Comparison of ENCODE assay signal across 8 cellular contexts in the genomic region with DNA sequence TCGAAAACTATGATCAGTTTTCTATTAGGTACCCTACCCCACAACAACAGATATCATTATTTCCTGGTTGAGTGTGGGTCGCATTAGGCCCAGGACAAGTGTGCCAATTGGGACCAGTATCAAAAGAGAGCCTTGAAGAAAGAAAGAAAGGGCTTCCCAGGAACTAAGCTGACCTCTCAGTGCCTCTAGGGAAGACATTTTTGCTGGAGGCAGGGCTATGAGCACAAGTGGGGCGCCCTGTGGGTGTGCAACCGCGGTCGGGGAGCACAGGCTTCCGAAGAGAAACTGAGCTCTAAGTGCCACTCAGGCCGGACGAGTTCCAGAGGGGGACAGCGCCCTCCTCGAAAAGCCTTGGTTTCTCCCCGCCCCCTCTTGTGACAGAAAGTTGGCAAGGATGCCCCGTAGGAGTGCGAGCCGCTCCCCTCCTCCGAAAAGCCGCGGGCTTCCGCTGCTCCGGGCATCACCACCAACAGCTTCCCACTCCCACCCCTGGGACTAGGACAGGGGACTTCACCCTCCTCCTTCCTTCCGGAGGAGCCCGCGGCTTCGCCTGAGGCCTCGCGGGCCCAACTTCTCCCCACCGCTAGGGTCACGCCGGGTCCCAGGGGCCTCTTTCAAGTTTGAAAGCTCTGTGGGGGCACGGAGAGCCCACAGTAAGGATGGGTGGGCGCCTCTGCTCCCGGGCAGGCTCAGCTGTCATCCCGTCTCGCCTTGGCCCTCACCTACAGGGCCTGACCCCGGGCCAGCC. TPM values are rescaled to one million over a fixed set of nuclear protein-coding genes. Genes with fewer than 3 reads are reported as not detected.
DNase-seq lines count a peak whose midpoint lies in the region; ATAC-seq and TF ChIP-seq lines count a peak whose summit lies in the region.

No MANE protein-coding gene starts in this region.

- no peak for DNase-seq in activated naive CD4-positive, alpha-beta T cell treated with anti-CD3 and anti-CD28 coated beads, Interleukin-2, amount 50 U/mL, for 16 hours
- peak in 1 of 3 donors; percentile 49 for DNase-seq in mucosa of descending colon
- peak; percentile 76 to 83 for DNase-seq in uterus
- no peak for DNase-seq in NK-92 treated with Interleukin-12 subunit alpha and Interleukin-12 subunit beta, amount 100 ng/mL, for 24 hours (lab: John Stamatoyannopoulos, UW)

- peaks cover 53% of the 10 kb centered on the region for H3K27me3 Mint-ChIP-seq in activated naive CD4-positive, alpha-beta T cell treated with anti-CD3 and anti-CD28 coated beads, Interleukin-2, amount 50 U/mL, for 24 hours

- H3K27ac ChIP-seq in cingulate gyrus (ENCODE audit: low read depth, low read length) (peak overlapping the region; percentile 95), uterus (peak overlapping the region; percentile 90 to 92)

- H3K4me3 ChIP-seq in mucosa of descending colon (no peak overlapping the region), uterus (peak overlapping the region; percentile 53 to 65)

- H3K4me1 ChIP-seq in mucosa of descending colon (ENCODE audit: low read depth), result peaks cover 30% of the 10 kb centered on the region
- no peaks in the 10 kb centered on the region for H3K4me1 ChIP-seq in uterus

- H3K4me1 Mint-ChIP-seq in activated naive CD4-positive, alpha-beta T cell treated with anti-CD3 and anti-CD28 coated beads, Interleukin-2, amount 50 U/mL, for 24 hours, result peaks cover 20% of the 10 kb centered on the region

- H3K27me3 ChIP-seq in uterus, result peaks cover 0 to 3% of the 10 kb centered on the region in 2 donors

- H3K9me3 ChIP-seq in mucosa of descending colon, result no peaks in the 10 kb centered on the region
- no peaks in the 10 kb centered on the region for H3K9me3 ChIP-seq in uterus

- H3K4me3 Mint-ChIP-seq in activated naive CD4-positive, alpha-beta T cell treated with anti-CD3 and anti-CD28 coated beads, Interleukin-2, amount 50 U/mL, for 24 hours, result peak overlapping the region; percentile 42

- H3K36me3 ChIP-seq in mucosa of descending colon (ENCODE audit: low read depth), result no peaks in the 10 kb centered on the region
- H3K36me3 ChIP-seq in uterus, result no peaks in the 10 kb centered on the region

- no peaks in the 10 kb centered on the region for H3K9me3 Mint-ChIP-seq in activated naive CD4-positive, alpha-beta T cell treated with anti-CD3 and anti-CD28 coated beads, Interleukin-2, amount 50 U/mL, for 24 hours

- TF ChIP-seq POLR2A in uterus (IDR thresholded peaks at IDR 0.05), result peak in 1 of 2 donors; percentile 28

- intact Hi-C loops in mucosa of descending colon (cut with DNase I, micrococcal nuclease) (no loop called here), uterus (cut with DNase I; ENCODE audit: low total_unique reads) (loop anchor here (5.0 kb wide), 1 partner anchor 47 kb away; no protein-coding TSS in a partner anchor)

- no peak overlapping the region for H3K27ac Mint-ChIP-seq in activated naive CD4-positive, alpha-beta T cell treated with anti-CD3 and anti-CD28 coated beads, Interleukin-2, amount 50 U/mL, for 24 hours

- no peaks in the 10 kb centered on the region for H3K36me3 Mint-ChIP-seq in activated naive CD4-positive, alpha-beta T cell treated with anti-CD3 and anti-CD28 coated beads, Interleukin-2, amount 50 U/mL, for 24 hours

- peak; percentile 9 for ATAC-seq in mucosa of descending colon
- no peak for ATAC-seq in HG03108 (IDR thresholded peaks at IDR 0.05; ENCODE audit: unreplicated experiment)
- no peak for ATAC-seq in HG02970 (IDR thresholded peaks at IDR 0.05; ENCODE audit: low FRiP score, unreplicated experiment)

- no peak for TF ChIP-seq CTCF in mucosa of descending colon (IDR thresholded peaks at IDR 0.05)
- peak in 1 of 4 experiments; percentile 11 for TF ChIP-seq CTCF in uterus (IDR thresholded peaks at IDR 0.05)

RNA-seq across cellular contexts. Expression of a gene that starts 2.0 kb away (rescaled TPM):
- total RNA-seq in mucosa of descending colon, result 1 to 10 TPM; 1.5 to 5.7 (median 2.2) TPM
- total RNA-seq in uterus, result 10 to 100 TPM in 3 of 4 donors, 1 to 10 TPM in 1; 4.4 to 46.1 (median 19.9) TPM

RNA-seq across cellular contexts. Expression of a gene that starts 4.0 kb away (rescaled TPM):
- 1 to 10 TPM; 2.3 to 9.1 (median 6.2) TPM for total RNA-seq in mucosa of descending colon
- total RNA-seq in uterus, result 10 to 100 TPM; 26.8 to 55.0 (median 40.6) TPM

Comparison
In these comparisons a context has a peak if more than half of its experiments do, and no peak if none do; other contexts are left out.
1. DNase-seq: peak in uterus (2 of 2); none in activated naive CD4-positive, alpha-beta T cell treated with anti-CD3 and anti-CD28 coated beads, Interleukin-2, amount 50 U/mL, for 16 hours (single experiment) and NK-92 treated with Interleukin-12 subunit alpha and Interleukin-12 subunit beta, amount 100 ng/mL, for 24 hours (single experiment).